In the genomic region with DNA sequence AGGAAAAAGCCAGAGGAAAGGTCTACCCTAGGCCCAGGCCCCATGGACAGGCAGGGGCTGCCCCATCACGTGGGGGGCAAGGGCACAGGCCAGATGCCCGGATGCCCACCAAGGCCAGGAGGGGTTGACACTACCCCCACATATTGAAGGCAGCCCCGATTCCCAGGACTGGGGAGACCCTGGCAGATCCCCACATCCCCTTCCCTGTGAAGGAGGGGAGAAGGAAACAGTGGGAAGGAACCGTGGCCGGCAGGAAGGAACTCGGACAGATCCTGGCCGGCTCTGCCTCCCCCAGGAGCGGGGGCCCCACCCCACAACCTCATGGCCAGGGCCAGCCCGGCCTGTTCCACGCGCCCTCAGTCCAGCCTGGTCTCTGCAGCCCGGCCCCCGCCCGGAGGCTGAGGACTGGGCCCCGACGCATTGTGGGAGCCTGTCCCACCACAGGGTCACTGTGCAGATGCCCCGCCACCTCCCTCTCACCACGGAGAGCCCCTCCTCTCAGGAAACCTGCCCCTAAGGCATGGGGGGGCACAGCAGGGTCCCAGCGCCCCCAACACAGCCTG, we compare ENCODE assay signal across 18 cellular contexts. TPM values are rescaled to one million over a fixed set of nuclear protein-coding genes. Genes with fewer than 3 reads are reported as not detected.
DNase-seq lines count a peak whose midpoint lies in the region; ATAC-seq, FAIRE-seq and TF ChIP-seq lines count a peak whose summit lies in the region.
"Had no signal": no experiment of that assay in that cellular context is flagged by ENCODE, and none has a peak within 500 bp of the region (broad histone marks: within the 10 kb centered on the region; RNA-seq: fewer than 3 reads in every experiment).

No MANE protein-coding gene starts in this region.

- H3K4me3 Mint-ChIP-seq in endothelial cell (ENCODE audit: unreplicated experiment) = no peak overlapping the region

- intact Hi-C loops in Right ventricle myocardium superior (cut with DNase I) = no loop called here

- WGBS in lung, 2 donors = 68 to 76% methylated on average over 15 to 19 of the region's 19 CpGs

- H3K4me1 ChIP-seq in SJCRH30 = no peaks in the 10 kb centered on the region; the same call in 1 of the 2 replicates
- no peaks in the 10 kb centered on the region for H3K4me1 ChIP-seq in lung (ENCODE audit: control insufficient read depth in 2 of 2, insufficient read depth in 2 of 2, low read length in 2 of 2)
- H3K4me1 ChIP-seq: BE2C, HAP-1, Peyer's patch had no signal

- H3K27ac ChIP-seq in SJCRH30 = no peak overlapping the region
- peak overlapping the region; percentile 7 to 56 for H3K27ac ChIP-seq in lung (ENCODE audit: low read depth in 1 of 2, low read length in 1 of 2)
- H3K27ac ChIP-seq: Peyer's patch had no signal

- no peak overlapping the region for H3K27ac Mint-ChIP-seq in endothelial cell (ENCODE audit: unreplicated experiment)

- peaks cover 3% of the 10 kb centered on the region for H3K27me3 Mint-ChIP-seq in endothelial cell (ENCODE audit: unreplicated experiment)

- FAIRE-seq in urothelium cell line (lab: Jason Lieb, UNC) = peak; percentile 62

- no peaks in the 10 kb centered on the region for H3K9me3 ChIP-seq in SJCRH30 (replicated peaks)
- H3K9me3 ChIP-seq in lung (ENCODE audit: control insufficient read depth in 2 of 2, insufficient read depth in 1 of 2, low read length in 1 of 2) = peaks cover 0 to 1% of the 10 kb centered on the region in 2 donors
- H3K9me3 ChIP-seq: BE2C, HAP-1, Peyer's patch had no signal

- DNase-seq in SJCRH30 (peak; percentile 32 to 47), Right ventricle myocardium superior (no peak), lung (ENCODE audit: low spot score) (no peak), urothelium cell line (ENCODE audit: low spot score) (no peak), NCI-H2081 (lab: John Stamatoyannopoulos, UW) (no peak), endothelial cell (ENCODE audit: low spot score) (no peak)
- no peak for DNase-seq in activated T-cell treated with anti-CD3 and anti-CD28 coated beads, Interleukin-2, amount 50 U/mL, for 48 hours
- DNase-seq: BE2C, DMS 273 treated with DMSO at 0.1 percent for 48 hours, Karpas-422, NCI-H1105 treated with DMSO at 0.1 percent for 48 hours, NCI-H1930, NCI-H2171 treated with DMSO at 0.1 percent for 48 hours, NCI-H82, SHP77 treated with DMSO at 0.1 percent for 48 hours had no signal

- peaks cover 9% of the 10 kb centered on the region for H3K4me1 Mint-ChIP-seq in endothelial cell (ENCODE audit: unreplicated experiment)

- H3K9me3 Mint-ChIP-seq in endothelial cell (ENCODE audit: unreplicated experiment) = no peaks in the 10 kb centered on the region

- no peaks in the 10 kb centered on the region for H3K36me3 ChIP-seq in SJCRH30
- peaks cover 0 to 4% of the 10 kb centered on the region in 2 donors for H3K36me3 ChIP-seq in lung (ENCODE audit: control insufficient read depth in 2 of 2, insufficient read depth in 2 of 2, low read length in 2 of 2)
- H3K36me3 ChIP-seq: BE2C, HAP-1, Peyer's patch had no signal

- TF ChIP-seq CTCF in lung (IDR thresholded peaks at IDR 0.05; ENCODE audit: control extremely low read depth, extremely low read depth) (no peak), endothelial cell (IDR thresholded peaks at IDR 0.05; ENCODE audit: unreplicated experiment) (no peak)

- H3K4me3 ChIP-seq in SJCRH30 (peak overlapping the region; percentile 31), lung (no peak overlapping the region)
- H3K4me3 ChIP-seq: HAP-1, Peyer's patch had no signal

- H3K36me3 Mint-ChIP-seq in endothelial cell (ENCODE audit: low read depth, unreplicated experiment) = no peaks in the 10 kb centered on the region

- peaks cover 38% of the 10 kb centered on the region for H3K27me3 ChIP-seq in SJCRH30
- H3K27me3 ChIP-seq in lung (ENCODE audit: control insufficient read depth, insufficient read depth) = no peaks in the 10 kb centered on the region
- H3K27me3 ChIP-seq: BE2C, Peyer's patch had no signal

- peak; percentile 50 for ATAC-seq in Right ventricle myocardium superior (ENCODE audit: poor library complexity)
- no peak for ATAC-seq in lung (ENCODE audit: insufficient read depth, low FRiP score)

RNA-seq across cellular contexts. Expression of gene PAPOLB, which starts 41.3 kb away (rescaled TPM):
- total RNA-seq in SJCRH30 (2014; rRNA removed; shearing (Covaris generic)) = not detected in 2 replicates
- 0.05 TPM for total RNA-seq in Right ventricle myocardium superior
- 1 to 10 TPM in 1 of 2 donors, under 1 TPM in 1; 0.25 to 1.9 TPM for total RNA-seq in lung
- under 1 TPM; 0.01 to 0.04 TPM for polyA plus RNA-seq in lung
- 0.10 TPM for total RNA-seq in endothelial cell (ENCODE audit: unreplicated experiment)
- total RNA-seq: Peyer's patch had no signal
- polyA plus RNA-seq: AG04450 had no signal

RNA-seq across cellular contexts. Expression of gene AP5Z1, which starts 45.1 kb away (rescaled TPM):
- 13.6 and 13.8 TPM in 2 replicates for total RNA-seq in SJCRH30 (2014; rRNA removed; shearing (Covaris generic))
- total RNA-seq in Right ventricle myocardium superior (12.7 TPM), lung (10 to 100 TPM; 21.2 to 58.5 TPM), endothelial cell (ENCODE audit: unreplicated experiment) (88.6 TPM)
- 10 to 100 TPM; 60.2 to 62.4 TPM for polyA plus RNA-seq in lung

Comparison
In these comparisons a context has a peak if more than half of its experiments do, and no peak if none do; other contexts are left out.
1. DNase-seq: peak in SJCRH30 (2 of 2); none in Right ventricle myocardium superior (single experiment), lung (single experiment), urothelium cell line (single experiment), activated T-cell treated with anti-CD3 and anti-CD28 coated beads, Interleukin-2, amount 50 U/mL, for 48 hours (0 of 2), NCI-H2081 (0 of 2) and endothelial cell (single experiment).